In the genomic region with DNA sequence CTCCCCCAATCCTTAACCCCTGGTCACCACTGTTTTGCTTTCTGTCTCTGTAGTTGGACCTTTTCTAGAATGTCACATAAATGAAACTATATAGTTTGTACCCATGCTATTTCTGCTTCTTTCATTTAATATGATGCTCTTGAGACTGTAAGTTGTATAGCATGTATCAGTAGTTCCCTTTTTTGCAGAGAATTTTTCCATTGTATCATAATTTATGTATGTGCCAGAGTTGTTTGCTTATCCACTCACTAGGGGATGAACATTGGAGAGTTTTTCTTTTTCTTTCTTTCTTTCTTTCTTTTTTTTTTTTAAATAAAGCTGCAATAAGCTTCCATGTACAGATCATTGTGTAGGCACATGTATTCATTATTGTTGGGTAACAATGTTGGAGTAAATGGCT, we compare ENCODE assay signal across 21 cellular contexts.
"Had no signal": no experiment of that assay in that cellular context is flagged by ENCODE, and none has a peak within 500 bp of the region (broad histone marks: within the 10 kb centered on the region; RNA-seq: fewer than 3 reads in every experiment).

No MANE protein-coding gene starts in this region.

- ATAC-seq: heart left ventricle; left colon; left ventricle myocardium superior; natural killer cell treated with Interleukin-12 subunit alpha and Interleukin-12 subunit beta and Interleukin-15 and Interleukin-18, amount 100 ng/mL, for 72 hours; psoas muscle; right lobe of liver had no signal

- H3K4me1 ChIP-seq: heart left ventricle, psoas muscle, right lobe of liver, stomach, transverse colon had no signal

- H3K27ac Mint-ChIP-seq: natural killer cell treated with Interleukin-12 subunit alpha and Interleukin-12 subunit beta and Interleukin-15 and Interleukin-18, amount 100 ng/mL, for 72 hours had no signal

- H3K27ac ChIP-seq: coronary artery, dorsolateral prefrontal cortex, heart left ventricle, psoas muscle, right lobe of liver, stomach, thoracic aorta, transverse colon had no signal

- H3K4me3 ChIP-seq: coronary artery, dorsolateral prefrontal cortex, heart left ventricle, lung, psoas muscle, right lobe of liver, stomach, thoracic aorta, transverse colon had no signal

- H3K9me3 ChIP-seq: stomach, thoracic aorta, transverse colon had no signal

- H3K36me3 ChIP-seq: heart left ventricle, right lobe of liver, stomach, thoracic aorta, transverse colon had no signal

- DNase-seq: dorsolateral prefrontal cortex; effector CD8-positive, alpha-beta T cell; heart left ventricle; hippocampal formation; left colon; left ventricle myocardium superior; mesenchymal stem cell; midbrain; psoas muscle; retina; right lobe of liver; stimulated activated CD4-positive, alpha-beta T cell treated with anti-CD3 and anti-CD28 coated beads, Interleukin-15, amount 100 ng/mL, for 24 hours; stimulated activated CD4-positive, alpha-beta T cell treated with anti-CD3 and anti-CD28 coated beads, Interleukin-2, amount 100 ng/mL, for 24 hours; stimulated activated CD4-positive, alpha-beta T cell treated with anti-CD3 and anti-CD28 coated beads, Interleukin-4, amount 100 ng/mL, for 4 hours; stimulated activated naive CD4-positive, alpha-beta T cell; stomach; transverse colon had no signal

- H3K4me3 Mint-ChIP-seq: natural killer cell treated with Interleukin-12 subunit alpha and Interleukin-12 subunit beta and Interleukin-15 and Interleukin-18, amount 100 ng/mL, for 72 hours had no signal

- H3K27me3 Mint-ChIP-seq: natural killer cell treated with Interleukin-12 subunit alpha and Interleukin-12 subunit beta and Interleukin-15 and Interleukin-18, amount 100 ng/mL, for 72 hours had no signal

- H3K27me3 ChIP-seq: dorsolateral prefrontal cortex, heart left ventricle, right lobe of liver, stomach, transverse colon had no signal
